9 cellular contexts compared by ENCODE assay signal in genomic region chr6:88650029-88650619, GRCh38.
DNase-seq lines count a peak whose midpoint lies in the region; ATAC-seq and TF ChIP-seq lines count a peak whose summit lies in the region.
"Had no signal": no experiment of that assay in that cellular context is flagged by ENCODE, and none has a peak within 500 bp of the region (broad histone marks: within the 10 kb centered on the region; RNA-seq: fewer than 3 reads in every experiment).

No MANE protein-coding gene starts in this region.

- H2BK12ac ChIP-seq in mesenchymal stem cell (ENCODE audit: low read length in 2 of 2) = no peak overlapping the region

- H2BK120ac ChIP-seq in mesenchymal stem cell (ENCODE audit: low read depth, low read length) = no peak overlapping the region

- H3K4me3 ChIP-seq in MM.1S (ENCODE audit: low read length) (no peak overlapping the region; the same call in 1 of the 2 replicates), mesenchymal stem cell (ENCODE audit: insufficient read depth in 1 of 2, low read depth in 1 of 2, low read length in 2 of 2) (no peak overlapping the region), SJCRH30 (no peak overlapping the region)

- H3K9me2 ChIP-seq in MM.1S (replicated peaks; ENCODE audit: insufficient read depth, low read length) = no peaks in the 10 kb centered on the region

- no peak overlapping the region for H2AK5ac ChIP-seq in mesenchymal stem cell (ENCODE audit: low read length, severe bottlenecking)

- H3K9ac ChIP-seq in MM.1S (ENCODE audit: low read length) = peak overlapping the region; percentile 23; the same call in 1 of the 2 replicates
- peak overlapping the region; percentile 36 for H3K9ac ChIP-seq in mesenchymal stem cell (ENCODE audit: low read length)

- H3K4me1 ChIP-seq in MM.1S (ENCODE audit: low read length) (peaks cover 6% of the 10 kb centered on the region), mesenchymal stem cell (ENCODE audit: control insufficient read depth, insufficient read depth, low read depth, low read length) (peaks cover 1% of the 10 kb centered on the region), SJCRH30 (no peaks in the 10 kb centered on the region)

- H3F3A ChIP-seq in MM.1S (ENCODE audit: insufficient read depth, low read length) = peaks cover 4% of the 10 kb centered on the region; the same call in 1 of the 2 replicates

- H2BK5ac ChIP-seq in mesenchymal stem cell (ENCODE audit: low read depth, low read length, poor library complexity, severe bottlenecking) = no peak overlapping the region

- no peak overlapping the region for H3K14ac ChIP-seq in mesenchymal stem cell (ENCODE audit: low read length in 2 of 2)

- H3K9me3 ChIP-seq in MM.1S (replicated peaks; ENCODE audit: insufficient read depth, low read length) (no peaks in the 10 kb centered on the region), mesenchymal stem cell (ENCODE audit: control insufficient read depth, low read length) (no peaks in the 10 kb centered on the region), SJCRH30 (replicated peaks) (no peaks in the 10 kb centered on the region)

- H2BK15ac ChIP-seq in mesenchymal stem cell (ENCODE audit: low read depth, poor library complexity, severe bottlenecking) = no peak overlapping the region

- H3K36me3 ChIP-seq in MM.1S (replicated peaks; ENCODE audit: insufficient read depth, low read length) = no peaks in the 10 kb centered on the region
- H3K36me3 ChIP-seq in mesenchymal stem cell (ENCODE audit: control insufficient read depth in 1 of 2, insufficient read depth in 2 of 2, low read depth in 1 of 2, low read length in 2 of 2) = no peaks in the 10 kb centered on the region
- H3K36me3 ChIP-seq in SJCRH30 = no peaks in the 10 kb centered on the region

- H3K27ac ChIP-seq in MM.1S (ENCODE audit: low read length) (peak overlapping the region; percentile 78; the same call in 1 of the 2 replicates), mesenchymal stem cell (ENCODE audit: low read length, poor library complexity, severe bottlenecking) (no peak overlapping the region), SJCRH30 (no peak overlapping the region)

- no peak overlapping the region for H4K91ac ChIP-seq in mesenchymal stem cell (ENCODE audit: low read length)

- TF ChIP-seq CTCF in MM.1S (IDR thresholded peaks at IDR 0.05; ENCODE audit: low read length) = no peak

- peak overlapping the region; percentile 50; the same call in 1 of the 2 replicates for H3K4me2 ChIP-seq in MM.1S (ENCODE audit: low read depth, low read length)
- no peak overlapping the region for H3K4me2 ChIP-seq in mesenchymal stem cell (ENCODE audit: low read length, poor library complexity, severe bottlenecking)

- no peak overlapping the region for H3K18ac ChIP-seq in mesenchymal stem cell (ENCODE audit: low read depth in 1 of 2, low read length in 2 of 2)

- DNase-seq in MM.1S (peak; percentile 83), mesenchymal stem cell (peak; percentile 17), NCI-H146 treated with DMSO at 0.1 percent for 48 hours (lab: John Stamatoyannopoulos, UW; ENCODE audit: unreplicated experiment) (no peak), OCI-M2 (lab: John Stamatoyannopoulos, UW; ENCODE audit: unreplicated experiment) (no peak), SJCRH30 (no peak), D341Med (ENCODE audit: low spot score) (no peak)
- DNase-seq: posterior cingulate gyrus had no signal

- no peaks in the 10 kb centered on the region for H3K79me2 ChIP-seq in MM.1S (ENCODE audit: low read length)

- 93% methylated on average over 4 of the region's 5 CpGs for WGBS in mesenchymal stem cell

- no peaks in the 10 kb centered on the region for H3K79me1 ChIP-seq in mesenchymal stem cell (replicated peaks; ENCODE audit: low read length, poor library complexity, severe bottlenecking)

- ATAC-seq in GM18858 (IDR thresholded peaks at IDR 0.05; ENCODE audit: unreplicated experiment) = peak; percentile 95
- ATAC-seq in HG02571 (IDR thresholded peaks at IDR 0.05; ENCODE audit: unreplicated experiment) = peak; percentile 92

- no peak overlapping the region for H3K23ac ChIP-seq in mesenchymal stem cell (ENCODE audit: low read length in 2 of 2)

- H2AFZ ChIP-seq in MM.1S (ENCODE audit: low read length) = no peak overlapping the region
- no peak overlapping the region for H2AFZ ChIP-seq in mesenchymal stem cell (ENCODE audit: low read depth, low read length)

- H3K27me3 ChIP-seq in MM.1S (replicated peaks; ENCODE audit: insufficient read depth, low read length) = no peaks in the 10 kb centered on the region
- H3K27me3 ChIP-seq in mesenchymal stem cell (ENCODE audit: control insufficient read depth in 1 of 2, insufficient read depth in 1 of 2, low read length in 2 of 2) = no peaks in the 10 kb centered on the region
- H3K27me3 ChIP-seq in SJCRH30 = no peaks in the 10 kb centered on the region

- H4K20me1 ChIP-seq in MM.1S (ENCODE audit: insufficient read depth, low read length) = no peaks in the 10 kb centered on the region

- no peak overlapping the region for H3K4ac ChIP-seq in mesenchymal stem cell (ENCODE audit: low read depth in 1 of 2, low read length in 2 of 2)

- no peak overlapping the region for H4K8ac ChIP-seq in mesenchymal stem cell (ENCODE audit: low read length)

Comparison
In these comparisons a context has a peak if more than half of its experiments do, and no peak if none do; other contexts are left out.
1. DNase-seq: peak in MM.1S (single experiment) and mesenchymal stem cell (single experiment); none in NCI-H146 treated with DMSO at 0.1 percent for 48 hours (single experiment), OCI-M2 (single experiment), SJCRH30 (0 of 2) and D341Med (single experiment).